In genomic region chr10:1333981-1334380, GRCh38 we compare ENCODE assay signal across 4 cellular contexts.
"Had no signal": no experiment of that assay in that cellular context is flagged by ENCODE, and none has a peak within 500 bp of the region (broad histone marks: within the 10 kb centered on the region; RNA-seq: fewer than 3 reads in every experiment).

No MANE protein-coding gene starts in this region.

- H3K4me3 ChIP-seq: K562 had no signal

- DNase-seq: IMR-90, KBM-7 had no signal

- H3K27ac ChIP-seq: HL-60 had no signal
